ENCODE assay signal across 1 cellular context in the genomic region with DNA sequence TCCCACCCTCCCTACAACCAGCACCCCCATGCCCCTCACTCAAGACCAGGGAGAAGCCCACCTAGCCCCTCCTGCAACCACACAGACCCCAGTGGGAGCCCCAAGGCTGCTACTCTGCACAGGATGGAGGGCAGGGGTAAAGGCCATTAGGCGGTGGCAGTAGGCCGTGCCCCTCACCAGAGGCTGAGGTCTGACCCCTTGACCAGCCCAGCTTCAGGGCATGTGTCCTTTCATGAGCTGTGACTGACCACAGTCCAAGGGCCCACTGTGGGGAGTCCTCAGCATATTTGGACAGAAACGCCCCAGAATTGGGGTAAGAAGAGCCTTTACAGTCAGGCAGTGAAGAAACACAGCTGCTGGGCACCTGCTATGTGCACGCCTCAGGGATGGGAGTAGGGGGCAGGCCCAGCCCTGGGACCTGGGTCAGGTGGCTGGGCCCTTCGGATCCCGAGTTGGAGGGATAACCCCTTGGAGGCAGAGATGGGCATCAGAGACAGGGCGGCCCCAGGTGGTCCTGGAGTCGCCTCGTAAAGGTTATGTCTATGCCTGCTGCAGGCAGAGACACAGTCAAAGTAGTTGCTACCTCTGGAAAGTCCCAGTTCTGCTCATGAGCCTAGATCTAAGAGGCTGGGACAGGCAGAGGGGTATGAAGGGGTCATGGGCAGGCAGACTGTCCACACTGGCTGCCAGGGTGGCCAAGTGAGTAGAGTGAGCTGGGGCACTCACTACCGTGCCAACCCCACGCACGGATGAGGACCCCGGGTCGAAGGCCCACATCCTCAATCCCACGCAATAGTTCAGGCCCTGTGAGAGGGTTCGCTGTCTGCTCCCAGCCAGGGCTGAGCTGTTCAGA.
TF ChIP-seq lines count a peak whose summit lies in the region.

No MANE protein-coding gene starts in this region.

TF ChIP-seq in K562, 482 proteins besides CTCF, POLR2A, EP300 and RAD21:
- TF ChIP-seq EP400 (IDR thresholded peaks at IDR 0.05) (no peak), NFYB (IDR thresholded peaks at IDR 0.05; ENCODE audit: extremely low read depth, insufficient read length) (no peak), NFE2 (IDR thresholded peaks at IDR 0.05; ENCODE audit: low read depth) (no peak), ZNF124 (CRISPR knock-in tag; IDR thresholded peaks at IDR 0.05) (0 out of 2 replicates have a peak, but pooled peaks have one; percentile 6), ZNF668 (CRISPR knock-in tag; IDR thresholded peaks at IDR 0.05) (no peak), NFXL1 (CRISPR knock-in tag; IDR thresholded peaks at IDR 0.05) (no peak), SRSF7 (optimal IDR thresholded peaks at IDR 0.05; ENCODE audit: low read depth, low read length) (no peak), ETS1 (conservative IDR thresholded peaks at IDR 0.05; ENCODE audit: control insufficient read depth, low read depth, low read length) (no peak), NR2C2 (CRISPR knock-in tag; IDR thresholded peaks at IDR 0.05) (0 out of 2 replicates have a peak, but pooled peaks have one; percentile 29), NR2C2 (tag; IDR thresholded peaks at IDR 0.05) (no peak), CBFB (CRISPR knock-in tag; IDR thresholded peaks at IDR 0.05) (no peak), ZFP36 (IDR thresholded peaks at IDR 0.05; ENCODE audit: low read depth, low read length, partially characterized antibody) (no peak), ZNF589 (CRISPR knock-in tag; IDR thresholded peaks at IDR 0.05; ENCODE audit: low read depth) (peak; percentile 40; the same call in 1 of the 2 replicates), ZNF133 (CRISPR knock-in tag; IDR thresholded peaks at IDR 0.05) (no peak), XRCC5 (IDR thresholded peaks at IDR 0.05; ENCODE audit: low read depth, low read length) (no peak), PURB (CRISPR knock-in tag; IDR thresholded peaks at IDR 0.05; ENCODE audit: low read depth) (no peak), ZKSCAN1 (IDR thresholded peaks at IDR 0.05; ENCODE audit: low read depth, low read length) (no peak), ZNF695 (CRISPR knock-in tag; IDR thresholded peaks at IDR 0.05) (no peak), ZNF740 (CRISPR knock-in tag; IDR thresholded peaks at IDR 0.05) (no peak), ZNF740 (tag; IDR thresholded peaks at IDR 0.05) (no peak), ZNF12 (CRISPR knock-in tag; IDR thresholded peaks at IDR 0.05) (peak; percentile 12; the same call in 1 of the 2 replicates), IFI16 (CRISPR knock-in tag; IDR thresholded peaks at IDR 0.05) (no peak), HES1 (IDR thresholded peaks at IDR 0.05; ENCODE audit: low read depth) (no peak), NFIC (IDR thresholded peaks at IDR 0.05) (no peak), COPS2 (conservative IDR thresholded peaks at IDR 0.05) (no peak), PTTG1 (tag; IDR thresholded peaks at IDR 0.05; ENCODE audit: low read depth) (no peak), SUPT5H (IDR thresholded peaks at IDR 0.05) (no peak), ZNF24 (IDR thresholded peaks at IDR 0.05) (no peak), TAF7 (tag; IDR thresholded peaks at IDR 0.05) (no peak), DMBX1 (CRISPR knock-in tag; IDR thresholded peaks at IDR 0.05; ENCODE audit: borderline replicate concordance) (no peak), PHF20 (IDR thresholded peaks at IDR 0.05; ENCODE audit: partially characterized antibody) (no peak), ASH1L (IDR thresholded peaks at IDR 0.05; ENCODE audit: borderline replicate concordance, low read depth, partially characterized antibody) (no peak)
- TF ChIP-seq, protein P1, sequence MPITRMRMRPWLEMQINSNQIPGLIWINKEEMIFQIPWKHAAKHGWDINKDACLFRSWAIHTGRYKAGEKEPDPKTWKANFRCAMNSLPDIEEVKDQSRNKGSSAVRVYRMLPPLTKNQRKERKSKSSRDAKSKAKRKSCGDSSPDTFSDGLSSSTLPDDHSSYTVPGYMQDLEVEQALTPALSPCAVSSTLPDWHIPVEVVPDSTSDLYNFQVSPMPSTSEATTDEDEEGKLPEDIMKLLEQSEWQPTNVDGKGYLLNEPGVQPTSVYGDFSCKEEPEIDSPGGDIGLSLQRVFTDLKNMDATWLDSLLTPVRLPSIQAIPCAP (CRISPR knock-in tag; IDR thresholded peaks at IDR 0.05; ENCODE audit: borderline replicate concordance), result no peak
- TF ChIP-seq, protein P2, sequence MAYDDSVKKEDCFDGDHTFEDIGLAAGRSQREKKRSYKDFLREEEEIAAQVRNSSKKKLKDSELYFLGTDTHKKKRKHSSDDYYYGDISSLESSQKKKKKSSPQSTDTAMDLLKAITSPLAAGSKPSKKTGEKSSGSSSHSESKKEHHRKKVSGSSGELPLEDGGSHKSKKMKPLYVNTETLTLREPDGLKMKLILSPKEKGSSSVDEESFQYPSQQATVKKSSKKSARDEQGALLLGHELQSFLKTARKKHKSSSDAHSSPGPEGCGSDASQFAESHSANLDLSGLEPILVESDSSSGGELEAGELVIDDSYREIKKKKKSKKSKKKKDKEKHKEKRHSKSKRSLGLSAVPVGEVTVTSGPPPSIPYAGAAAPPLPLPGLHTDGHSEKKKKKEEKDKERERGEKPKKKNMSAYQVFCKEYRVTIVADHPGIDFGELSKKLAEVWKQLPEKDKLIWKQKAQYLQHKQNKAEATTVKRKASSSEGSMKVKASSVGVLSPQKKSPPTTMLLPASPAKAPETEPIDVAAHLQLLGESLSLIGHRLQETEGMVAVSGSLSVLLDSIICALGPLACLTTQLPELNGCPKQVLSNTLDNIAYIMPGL (CRISPR knock-in tag; IDR thresholded peaks at IDR 0.05), result no peak
- TF ChIP-seq, protein P3, sequence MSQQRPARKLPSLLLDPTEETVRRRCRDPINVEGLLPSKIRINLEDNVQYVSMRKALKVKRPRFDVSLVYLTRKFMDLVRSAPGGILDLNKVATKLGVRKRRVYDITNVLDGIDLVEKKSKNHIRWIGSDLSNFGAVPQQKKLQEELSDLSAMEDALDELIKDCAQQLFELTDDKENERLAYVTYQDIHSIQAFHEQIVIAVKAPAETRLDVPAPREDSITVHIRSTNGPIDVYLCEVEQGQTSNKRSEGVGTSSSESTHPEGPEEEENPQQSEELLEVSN (IDR thresholded peaks at IDR 0.05; ENCODE audit: borderline replicate concordance in 1 of 2, extremely low read depth in 1 of 2, insufficient read depth in 1 of 2, insufficient read length in 1 of 2, low read depth in 1 of 2, low read length in 1 of 2, poor library complexity in 1 of 2, severe bottlenecking in 1 of 2), result no peak
- TF ChIP-seq, protein P4, sequence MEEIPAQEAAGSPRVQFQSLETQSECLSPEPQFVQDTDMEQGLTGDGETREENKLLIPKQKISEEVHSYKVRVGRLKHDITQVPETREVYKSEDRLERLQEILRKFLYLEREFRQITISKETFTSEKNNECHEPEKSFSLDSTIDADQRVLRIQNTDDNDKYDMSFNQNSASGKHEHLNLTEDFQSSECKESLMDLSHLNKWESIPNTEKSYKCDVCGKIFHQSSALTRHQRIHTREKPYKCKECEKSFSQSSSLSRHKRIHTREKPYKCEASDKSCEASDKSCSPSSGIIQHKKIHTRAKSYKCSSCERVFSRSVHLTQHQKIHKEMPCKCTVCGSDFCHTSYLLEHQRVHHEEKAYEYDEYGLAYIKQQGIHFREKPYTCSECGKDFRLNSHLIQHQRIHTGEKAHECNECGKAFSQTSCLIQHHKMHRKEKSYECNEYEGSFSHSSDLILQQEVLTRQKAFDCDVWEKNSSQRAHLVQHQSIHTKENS (CRISPR knock-in tag; IDR thresholded peaks at IDR 0.05), result no peak
- TF ChIP-seq, protein P5, sequence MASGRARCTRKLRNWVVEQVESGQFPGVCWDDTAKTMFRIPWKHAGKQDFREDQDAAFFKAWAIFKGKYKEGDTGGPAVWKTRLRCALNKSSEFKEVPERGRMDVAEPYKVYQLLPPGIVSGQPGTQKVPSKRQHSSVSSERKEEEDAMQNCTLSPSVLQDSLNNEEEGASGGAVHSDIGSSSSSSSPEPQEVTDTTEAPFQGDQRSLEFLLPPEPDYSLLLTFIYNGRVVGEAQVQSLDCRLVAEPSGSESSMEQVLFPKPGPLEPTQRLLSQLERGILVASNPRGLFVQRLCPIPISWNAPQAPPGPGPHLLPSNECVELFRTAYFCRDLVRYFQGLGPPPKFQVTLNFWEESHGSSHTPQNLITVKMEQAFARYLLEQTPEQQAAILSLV (tag; IDR thresholded peaks at IDR 0.05), result no peak
